Comparison of ENCODE assay signal across 17 cellular contexts in genomic region chr9:36337865-36338264, GRCh38.
DNase-seq lines count a peak whose midpoint lies in the region; ATAC-seq, FAIRE-seq and TF ChIP-seq lines count a peak whose summit lies in the region.
"Had no signal": no experiment of that assay in that cellular context is flagged by ENCODE, and none has a peak within 500 bp of the region (broad histone marks: within the 10 kb centered on the region; RNA-seq: fewer than 3 reads in every experiment).

No MANE protein-coding gene starts in this region.

- H3K4me3 ChIP-seq in liver (ENCODE audit: low read depth in 1 of 3, low read length in 3 of 3) (no peak overlapping the region), HepG2 (replicated peaks in 1 of 3; ENCODE audit: insufficient read depth in 1 of 3, low read depth in 2 of 3, low read length in 3 of 3) (no peak overlapping the region), bronchial epithelial cell (ENCODE audit: low read depth, low read length) (no peak overlapping the region), right cardiac atrium (ENCODE audit: low read length) (no peak overlapping the region)
- H3K4me3 ChIP-seq: BLaER1 treated with 17β-estradiol and CSF1 and Interleukin-3, amounts not matched to agents 10 nM and 100 nM; dorsolateral prefrontal cortex had no signal

- DNase-seq in HepG2 (ENCODE audit: low spot score), result no peak
- peak; percentile 33 for DNase-seq in bronchial epithelial cell (ENCODE audit: low read depth)
- DNase-seq in right cardiac atrium, result peak in 1 of 3 donors; percentile 28
- peak; percentile 24 for DNase-seq in superior temporal gyrus (ENCODE audit: extremely low spot score)
- no peak for DNase-seq in stimulated activated CD4-positive, alpha-beta T cell treated with anti-CD3 and anti-CD28 coated beads, Interleukin-1b, Interleukin-23, amount 100 ng/mL, for 48 hours
- DNase-seq in T-helper 9 cell, result no peak
- DNase-seq: DND-41, dorsolateral prefrontal cortex, H9, NCI-H1436 treated with DMSO at 0.1 percent for 48 hours, NCI-H524 treated with DMSO at 0.1 percent for 48 hours, trophoblast cell had no signal

- ATAC-seq in HepG2, result no peak
- peak; percentile 89 to 94 for ATAC-seq in right cardiac atrium
- ATAC-seq in GM19463 (IDR thresholded peaks at IDR 0.05; ENCODE audit: unreplicated experiment), result no peak
- ATAC-seq: WTC11 had no signal

- TF ChIP-seq POLR2A in HepG2 (IDR thresholded peaks at IDR 0.05; ENCODE audit: insufficient read depth in 1 of 2, low read depth in 2 of 2, low read length in 2 of 2), result no peak

- in situ Hi-C loops in HepG2 (cut with HindIII; ENCODE audit: extremely low pct_ligation_motif_present, low pct_unique_long_range_greater_than_20kb), result no loop called here

- no peak overlapping the region for H2AFZ ChIP-seq in HepG2 (ENCODE audit: low read length)

- no peak overlapping the region for H3K4me2 ChIP-seq in HepG2 (ENCODE audit: low read depth, low read length)
- H3K4me2 ChIP-seq: BLaER1 treated with 17β-estradiol and CSF1 and Interleukin-3, amounts not matched to agents 10 nM and 100 nM had no signal

- H3K4me1 ChIP-seq in liver (ENCODE audit: control insufficient read depth in 4 of 4, insufficient read depth in 4 of 4, low read length in 3 of 4) (peaks cover 0 to 2% (median 0%) of the 10 kb centered on the region in 4 donors), HepG2 (ENCODE audit: insufficient read depth, low read length) (no peaks in the 10 kb centered on the region), right cardiac atrium (ENCODE audit: control insufficient read depth, insufficient read depth, low read length) (no peaks in the 10 kb centered on the region)

- WGBS in liver, result 97% methylated on average over 1 of the region's 1 CpG
- WGBS in HepG2 (ENCODE audit: low lambda C conversion rate), result 100% methylated on average over 1 of the region's 1 CpG
- 69% methylated on average over 1 of the region's 1 CpG for WGBS in right cardiac atrium

- TF ChIP-seq RAD21 in liver (IDR thresholded peaks at IDR 0.05), result no peak
- no peak for TF ChIP-seq RAD21 in HepG2 (CRISPR knock-in tag; IDR thresholded peaks at IDR 0.05)

- BruUV-seq in HepG2 (replicated peaks; lab: Mats Ljungman, UMichigan), result no TSS peak

- H3K27me3 ChIP-seq in liver (ENCODE audit: control insufficient read depth in 4 of 4, insufficient read depth in 4 of 4, low read length in 3 of 4) (no peaks in the 10 kb centered on the region), HepG2 (ENCODE audit: control insufficient read depth in 1 of 2, insufficient read depth in 2 of 2, low read length in 2 of 2) (no peaks in the 10 kb centered on the region), bronchial epithelial cell (ENCODE audit: control insufficient read depth, insufficient read depth, low read length) (no peaks in the 10 kb centered on the region), right cardiac atrium (ENCODE audit: control insufficient read depth, insufficient read depth) (no peaks in the 10 kb centered on the region)
- H3K27me3 ChIP-seq: BLaER1 treated with 17β-estradiol and CSF1 and Interleukin-3, amounts not matched to agents 10 nM and 100 nM; dorsolateral prefrontal cortex had no signal

- FAIRE-seq in HepG2 (lab: Jason Lieb, UNC) (no peak), bronchial epithelial cell (lab: Jason Lieb, UNC) (no peak)
- FAIRE-seq: RCC 7860 had no signal

- intact Hi-C loops in HepG2 (cut with micrococcal nuclease; ENCODE audit: unreplicated experiment), result no loop called here
- intact Hi-C loops in right cardiac atrium (cut with DNase I), result loop anchor here in 1 of 4 donors (10.0 kb wide), 1 partner anchor 93 kb away; no protein-coding TSS in a partner anchor

- TF ChIP-seq CTCF in liver (IDR thresholded peaks at IDR 0.05; ENCODE audit: low read depth, low read length, missing input control) (no peak), HepG2 (CRISPR knock-in tag; IDR thresholded peaks at IDR 0.05) (no peak), bronchial epithelial cell (IDR thresholded peaks at IDR 0.05; ENCODE audit: insufficient read depth, low read length, severe bottlenecking) (no peak)

- H3K9me3 ChIP-seq in liver (ENCODE audit: control insufficient read depth in 4 of 4, low read length in 3 of 4) (no peaks in the 10 kb centered on the region), HepG2 (ENCODE audit: low read length) (no peaks in the 10 kb centered on the region), right cardiac atrium (ENCODE audit: control insufficient read depth, low read length) (no peaks in the 10 kb centered on the region)
- H3K9me3 ChIP-seq: BLaER1 treated with 17β-estradiol and CSF1 and Interleukin-3, amounts not matched to agents 10 nM and 100 nM had no signal

- TF ChIP-seq EP300 in HepG2 (IDR thresholded peaks at IDR 0.05; ENCODE audit: low read depth in 2 of 2, low read length in 2 of 2) (no peak), HepG2 (CRISPR knock-in tag; IDR thresholded peaks at IDR 0.05; ENCODE audit: borderline replicate concordance) (no peak)

- POLR2A ChIA-PET in HepG2 (lab: Yijun Ruan, JAX), result no interaction called here

- CTCF ChIA-PET in HepG2 (lab: Yijun Ruan, JAX; ENCODE audit: low intra/inter-chr PET ratio, low total read pairs), result no interaction called here

- H4K20me1 ChIP-seq in HepG2 (ENCODE audit: insufficient read depth, low read length), result no peaks in the 10 kb centered on the region
- H4K20me1 ChIP-seq: BLaER1 treated with 17β-estradiol and CSF1 and Interleukin-3, amounts not matched to agents 10 nM and 100 nM had no signal

- peaks cover 6 to 38% (median 19%) of the 10 kb centered on the region in 4 donors for H3K36me3 ChIP-seq in liver (ENCODE audit: control insufficient read depth in 4 of 4, insufficient read depth in 3 of 4, low read depth in 1 of 4, low read length in 3 of 4)
- H3K36me3 ChIP-seq in HepG2 (replicated peaks in 1 of 2; ENCODE audit: control insufficient read depth in 1 of 2, insufficient read depth in 2 of 2, low read length in 2 of 2), result peaks cover 11 to 40% of the 10 kb centered on the region in 2 experiments; a peak in 4 of 5 replicates
- peaks cover 2% of the 10 kb centered on the region for H3K36me3 ChIP-seq in bronchial epithelial cell (ENCODE audit: control insufficient read depth, insufficient read depth, low read length)

- H3K9ac ChIP-seq in liver (ENCODE audit: low read depth in 1 of 2, low read length in 2 of 2) (no peak overlapping the region), HepG2 (ENCODE audit: insufficient read depth, low read depth, low read length) (no peak overlapping the region)
- H3K9ac ChIP-seq: BLaER1 treated with 17β-estradiol and CSF1 and Interleukin-3, amounts not matched to agents 10 nM and 100 nM had no signal

- H3K27ac ChIP-seq in liver (ENCODE audit: low read depth in 1 of 2, low read length in 2 of 2) (no peak overlapping the region), HepG2 (ENCODE audit: extremely low read length, insufficient read depth, low read length) (no peak overlapping the region), right cardiac atrium (ENCODE audit: low read length) (no peak overlapping the region)
- H3K27ac ChIP-seq: BLaER1 treated with 17β-estradiol and CSF1 and Interleukin-3, amounts not matched to agents 10 nM and 100 nM had no signal

- H3K79me2 ChIP-seq in HepG2 (ENCODE audit: insufficient read depth, low read length), result no peaks in the 10 kb centered on the region

TF ChIP-seq in liver, 16 proteins besides CTCF, POLR2A, EP300 and RAD21 (continues in another document):
- peak; percentile 31 for TF ChIP-seq YY1 (IDR thresholded peaks at IDR 0.05)
- peak; percentile 13 for TF ChIP-seq ZBTB33 (IDR thresholded peaks at IDR 0.05)
- no peak for TF ChIP-seq JUND (IDR thresholded peaks at IDR 0.05)
- TF ChIP-seq TAF1 (conservative IDR thresholded peaks at IDR 0.05), result no peak
- TF ChIP-seq SP1 (IDR thresholded peaks at IDR 0.05), result peak; percentile 19
- TF ChIP-seq FOXA2 (IDR thresholded peaks at IDR 0.05), result peak; percentile 41
- peak in 1 of 2 donors; percentile 45 for TF ChIP-seq RXRA (IDR thresholded peaks at IDR 0.05)
- peak in 1 of 2 donors; percentile 23 for TF ChIP-seq EGR1 (IDR thresholded peaks at IDR 0.05; ENCODE audit: low read depth in 2 of 2)

TF ChIP-seq in HepG2, 621 proteins besides CTCF, POLR2A, EP300 and RAD21:
- TF ChIP-seq ETV5 (CRISPR knock-in tag; IDR thresholded peaks at IDR 0.05; ENCODE audit: borderline replicate concordance), result no peak
- TF ChIP-seq ZNF572 (CRISPR knock-in tag; IDR thresholded peaks at IDR 0.05), result no peak
- TF ChIP-seq, protein P1, sequence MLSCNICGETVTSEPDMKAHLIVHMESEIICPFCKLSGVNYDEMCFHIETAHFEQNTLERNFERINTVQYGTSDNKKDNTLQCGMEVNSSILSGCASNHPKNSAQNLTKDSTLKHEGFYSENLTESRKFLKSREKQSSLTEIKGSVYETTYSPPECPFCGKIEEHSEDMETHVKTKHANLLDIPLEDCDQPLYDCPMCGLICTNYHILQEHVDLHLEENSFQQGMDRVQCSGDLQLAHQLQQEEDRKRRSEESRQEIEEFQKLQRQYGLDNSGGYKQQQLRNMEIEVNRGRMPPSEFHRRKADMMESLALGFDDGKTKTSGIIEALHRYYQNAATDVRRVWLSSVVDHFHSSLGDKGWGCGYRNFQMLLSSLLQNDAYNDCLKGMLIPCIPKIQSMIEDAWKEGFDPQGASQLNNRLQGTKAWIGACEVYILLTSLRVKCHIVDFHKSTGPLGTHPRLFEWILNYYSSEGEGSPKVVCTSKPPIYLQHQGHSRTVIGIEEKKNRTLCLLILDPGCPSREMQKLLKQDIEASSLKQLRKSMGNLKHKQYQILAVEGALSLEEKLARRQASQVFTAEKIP (CRISPR knock-in tag; IDR thresholded peaks at IDR 0.05; ENCODE audit: borderline replicate concordance), result no peak
- TF ChIP-seq ZBTB3 (CRISPR knock-in tag; IDR thresholded peaks at IDR 0.05; ENCODE audit: borderline replicate concordance, low read depth), result no peak
- TF ChIP-seq SALL1 (CRISPR knock-in tag; IDR thresholded peaks at IDR 0.05), result no peak
- TF ChIP-seq MTF1 (CRISPR knock-in tag; IDR thresholded peaks at IDR 0.05), result no peak
- no peak for TF ChIP-seq JUNB (CRISPR knock-in tag; IDR thresholded peaks at IDR 0.05; ENCODE audit: borderline replicate concordance)
- TF ChIP-seq NRL (CRISPR knock-in tag; IDR thresholded peaks at IDR 0.05; ENCODE audit: borderline replicate concordance), result no peak

Comparison
In these comparisons a context has a peak if more than half of its experiments do, and no peak if none do; other contexts are left out.
1. ATAC-seq: peak in right cardiac atrium (2 of 2); none in HepG2 (single experiment) and GM19463 (single experiment).
2. DNase-seq: peak in bronchial epithelial cell (single experiment) and superior temporal gyrus (single experiment); none in HepG2 (single experiment), stimulated activated CD4-positive, alpha-beta T cell treated with anti-CD3 and anti-CD28 coated beads, Interleukin-1b, Interleukin-23, amount 100 ng/mL, for 48 hours (single experiment) and T-helper 9 cell (single experiment).